8 cellular contexts compared by ENCODE assay signal in the genomic region with DNA sequence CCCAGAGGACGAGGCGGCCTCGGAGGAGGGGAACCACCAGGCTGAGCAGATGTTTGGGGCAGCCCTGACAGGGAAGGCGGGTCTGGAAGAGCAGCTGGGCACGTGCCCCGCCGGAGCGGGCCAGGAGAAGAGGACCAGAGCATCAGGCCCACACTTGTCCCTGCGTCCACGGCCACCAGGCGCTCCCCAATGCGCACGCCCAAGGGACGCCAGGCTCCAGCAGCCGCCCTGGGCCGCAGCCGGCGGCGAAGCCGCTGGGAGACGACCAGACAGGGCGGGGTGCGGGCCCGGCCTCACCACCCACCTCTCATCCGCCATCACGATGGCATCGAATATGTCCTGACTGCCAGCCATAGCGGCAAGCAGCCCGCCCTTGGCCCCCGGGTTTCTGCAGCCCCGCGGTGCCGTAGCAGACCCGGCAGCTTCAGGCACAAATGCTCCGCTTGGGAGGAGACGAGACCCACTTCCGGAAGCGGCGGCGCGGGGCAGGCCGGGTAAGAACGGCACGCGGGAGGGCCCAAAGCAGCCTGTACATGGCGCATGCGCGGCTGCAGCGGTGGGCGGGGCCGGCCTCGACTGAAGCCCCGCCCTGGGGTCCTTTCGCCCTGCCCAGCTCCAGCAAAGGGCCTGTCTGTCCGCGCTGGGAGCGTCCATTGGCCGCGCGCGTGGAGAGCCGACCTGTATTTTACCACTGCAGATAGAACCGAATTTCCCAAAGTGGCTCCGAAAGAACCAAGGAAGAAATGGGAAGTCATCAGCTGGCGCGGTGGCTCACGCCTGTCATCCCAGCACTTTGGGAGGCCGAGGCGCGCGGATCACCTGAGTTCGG. TPM values are rescaled to one million over a fixed set of nuclear protein-coding genes. Genes with fewer than 3 reads are reported as not detected.
A peak's percentile ranks its signal among the peaks of the same experiment; 100 is the strongest.
DNase-seq lines count a peak whose midpoint lies in the region; TF ChIP-seq lines count a peak whose summit lies in the region.

A gene with protein sequence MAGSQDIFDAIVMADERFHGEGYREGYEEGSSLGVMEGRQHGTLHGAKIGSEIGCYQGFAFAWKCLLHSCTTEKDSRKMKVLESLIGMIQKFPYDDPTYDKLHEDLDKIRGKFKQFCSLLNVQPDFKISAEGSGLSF (minus strand): TSS at position 468 of the 829 bp plus-strand sequence. CDS start 114 bp downstream, at position 354.

- peaks cover 6 to 13% of the 10 kb centered on the region in 2 experiments for H3K36me3 ChIP-seq in SK-N-SH (replicated peaks in 1 of 2; ENCODE audit: control insufficient read depth in 1 of 2, insufficient read depth in 2 of 2, low read length in 1 of 2)

- H3K9me2 ChIP-seq in SK-N-SH = no peaks in the 10 kb centered on the region

- TF ChIP-seq POLR2A in NB4 (IDR thresholded peaks at IDR 0.05; ENCODE audit: extremely low read depth, insufficient read length) = peak; percentile 51

- H3F3A ChIP-seq in SK-N-SH (replicated peaks; ENCODE audit: insufficient read depth) = peaks cover 22% of the 10 kb centered on the region

- H3K79me2 ChIP-seq in SK-N-SH (ENCODE audit: insufficient read depth) = peaks cover 33% of the 10 kb centered on the region

- H3K9me3 ChIP-seq in SK-N-SH = no peaks in the 10 kb centered on the region

- TF ChIP-seq EP300 in SK-N-SH (IDR thresholded peaks at IDR 0.05; ENCODE audit: borderline replicate concordance in 1 of 2, low read depth in 1 of 2, low read length in 1 of 2) = no peak

- no peak for TF ChIP-seq RAD21 in SK-N-SH (IDR thresholded peaks at IDR 0.05; ENCODE audit: low read length)

- H2AFZ ChIP-seq in SK-N-SH (ENCODE audit: low read depth) = peak within 1 kb of the TSS; percentile 98

- H3K27me3 ChIP-seq in SK-N-SH (ENCODE audit: insufficient read depth) = no peaks in the 10 kb centered on the region

- DNase-seq in GF-D8 (lab: John Stamatoyannopoulos, UW) (peak; percentile 84), HFF-Myc (ENCODE audit: extremely low read depth, low read depth) (peak; percentile 78), NB4 (ENCODE audit: low read depth) (peak; percentile 96), SK-N-SH (peak; percentile 99), germinal center (ENCODE audit: low spot score) (peak; percentile 96), non-pigmented ciliary epithelial cell (ENCODE audit: low read depth) (peak; percentile 65), substantia nigra (lab: John Stamatoyannopoulos, UW) (peak; percentile 65 to 97 (median 91))
- peak; percentile 94 for DNase-seq in activated naive CD4-positive, alpha-beta T cell treated with anti-CD3 and anti-CD28 coated beads, Interleukin-2, amount 50 U/mL, for 16 hours

- POLR2A ChIA-PET in SK-N-SH (lab: Yijun Ruan, JAX) = interaction anchor here (0.7 to 1.3 kb wide), 5 partner anchors 18 to 231 kb away, joined by 3 to 5 read pairs (median 3); no protein-coding TSS in a partner anchor

- H3K27ac ChIP-seq in SK-N-SH (ENCODE audit: low read depth in 2 of 2, low read length in 1 of 2) = peak within 1 kb of the TSS; percentile 70 to 90; a peak in 3 of 4 replicates
- H3K27ac ChIP-seq in substantia nigra (ENCODE audit: low read depth, low read length, poor library complexity, severe bottlenecking) = peak within 1 kb of the TSS; percentile 83

- CTCF ChIA-PET in SK-N-SH (lab: Yijun Ruan, JAX) = interaction anchor here (0.7 to 4.1 kb wide), 13 partner anchors 9 to 574 kb away, joined by 3 to 30 read pairs (median 3); a partner anchor contains a TSS

- peak within 1 kb of the TSS; percentile 99 for H3K9ac ChIP-seq in SK-N-SH

- 2% methylated on average over 19 of the region's 72 CpGs for WGBS in SK-N-SH (ENCODE audit: low lambda C conversion rate)

- peaks cover 18% of the 10 kb centered on the region for H4K20me1 ChIP-seq in SK-N-SH (ENCODE audit: insufficient read depth)

- peak within 1 kb of the TSS; percentile 85 for H3K4me3 ChIP-seq in HFF-Myc (replicated peaks; ENCODE audit: low read depth, low read length)
- H3K4me3 ChIP-seq in NB4 (ENCODE audit: low read depth, low read length) = peak within 1 kb of the TSS; percentile 94
- H3K4me3 ChIP-seq in SK-N-SH (ENCODE audit: low read depth in 2 of 2, low read length in 1 of 2) = peak within 1 kb of the TSS; percentile 79 to 100

- TF ChIP-seq CTCF in HFF-Myc (IDR thresholded peaks at IDR 0.05; ENCODE audit: low read depth, low read length, missing control alignments) = no peak
- TF ChIP-seq CTCF in NB4 (IDR thresholded peaks at IDR 0.05; ENCODE audit: low read depth, low read length) = no peak
- no peak for TF ChIP-seq CTCF in SK-N-SH (IDR thresholded peaks at IDR 0.05)

- H3K4me1 ChIP-seq in SK-N-SH (ENCODE audit: control insufficient read depth in 1 of 2, insufficient read depth in 2 of 2, low read depth in 1 of 2, low read length in 1 of 2) = peaks cover 6 to 21% of the 10 kb centered on the region in 2 experiments; a peak in 3 of 4 replicates

- H3K4me2 ChIP-seq in SK-N-SH = peak within 1 kb of the TSS; percentile 100

TF ChIP-seq in SK-N-SH, 30 proteins besides CTCF, POLR2A, EP300 and RAD21 (continues in another document):
- TF ChIP-seq RFX5 (IDR thresholded peaks at IDR 0.05; ENCODE audit: low read length) = peak; percentile 20; the same call in 1 of the 2 replicates
- TF ChIP-seq FOXJ3 (CRISPR knock-in tag; IDR thresholded peaks at IDR 0.05) = no peak
- TF ChIP-seq, protein P1, sequence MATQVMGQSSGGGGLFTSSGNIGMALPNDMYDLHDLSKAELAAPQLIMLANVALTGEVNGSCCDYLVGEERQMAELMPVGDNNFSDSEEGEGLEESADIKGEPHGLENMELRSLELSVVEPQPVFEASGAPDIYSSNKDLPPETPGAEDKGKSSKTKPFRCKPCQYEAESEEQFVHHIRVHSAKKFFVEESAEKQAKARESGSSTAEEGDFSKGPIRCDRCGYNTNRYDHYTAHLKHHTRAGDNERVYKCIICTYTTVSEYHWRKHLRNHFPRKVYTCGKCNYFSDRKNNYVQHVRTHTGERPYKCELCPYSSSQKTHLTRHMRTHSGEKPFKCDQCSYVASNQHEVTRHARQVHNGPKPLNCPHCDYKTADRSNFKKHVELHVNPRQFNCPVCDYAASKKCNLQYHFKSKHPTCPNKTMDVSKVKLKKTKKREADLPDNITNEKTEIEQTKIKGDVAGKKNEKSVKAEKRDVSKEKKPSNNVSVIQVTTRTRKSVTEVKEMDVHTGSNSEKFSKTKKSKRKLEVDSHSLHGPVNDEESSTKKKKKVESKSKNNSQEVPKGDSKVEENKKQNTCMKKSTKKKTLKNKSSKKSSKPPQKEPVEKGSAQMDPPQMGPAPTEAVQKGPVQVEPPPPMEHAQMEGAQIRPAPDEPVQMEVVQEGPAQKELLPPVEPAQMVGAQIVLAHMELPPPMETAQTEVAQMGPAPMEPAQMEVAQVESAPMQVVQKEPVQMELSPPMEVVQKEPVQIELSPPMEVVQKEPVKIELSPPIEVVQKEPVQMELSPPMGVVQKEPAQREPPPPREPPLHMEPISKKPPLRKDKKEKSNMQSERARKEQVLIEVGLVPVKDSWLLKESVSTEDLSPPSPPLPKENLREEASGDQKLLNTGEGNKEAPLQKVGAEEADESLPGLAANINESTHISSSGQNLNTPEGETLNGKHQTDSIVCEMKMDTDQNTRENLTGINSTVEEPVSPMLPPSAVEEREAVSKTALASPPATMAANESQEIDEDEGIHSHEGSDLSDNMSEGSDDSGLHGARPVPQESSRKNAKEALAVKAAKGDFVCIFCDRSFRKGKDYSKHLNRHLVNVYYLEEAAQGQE (IDR thresholded peaks at IDR 0.05; ENCODE audit: low read depth, low read length) = no peak
- TF ChIP-seq NFIC (IDR thresholded peaks at IDR 0.05; ENCODE audit: borderline replicate concordance) = no peak
- TF ChIP-seq, protein P2, sequence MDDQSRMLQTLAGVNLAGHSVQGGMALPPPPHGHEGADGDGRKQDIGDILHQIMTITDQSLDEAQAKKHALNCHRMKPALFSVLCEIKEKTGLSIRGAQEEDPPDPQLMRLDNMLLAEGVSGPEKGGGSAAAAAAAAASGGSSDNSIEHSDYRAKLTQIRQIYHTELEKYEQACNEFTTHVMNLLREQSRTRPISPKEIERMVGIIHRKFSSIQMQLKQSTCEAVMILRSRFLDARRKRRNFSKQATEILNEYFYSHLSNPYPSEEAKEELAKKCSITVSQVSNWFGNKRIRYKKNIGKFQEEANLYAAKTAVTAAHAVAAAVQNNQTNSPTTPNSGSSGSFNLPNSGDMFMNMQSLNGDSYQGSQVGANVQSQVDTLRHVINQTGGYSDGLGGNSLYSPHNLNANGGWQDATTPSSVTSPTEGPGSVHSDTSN (IDR thresholded peaks at IDR 0.05) = peak; percentile 30
- TF ChIP-seq, protein P3, sequence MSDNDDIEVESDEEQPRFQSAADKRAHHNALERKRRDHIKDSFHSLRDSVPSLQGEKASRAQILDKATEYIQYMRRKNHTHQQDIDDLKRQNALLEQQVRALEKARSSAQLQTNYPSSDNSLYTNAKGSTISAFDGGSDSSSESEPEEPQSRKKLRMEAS (IDR thresholded peaks at IDR 0.05; ENCODE audit: low read depth) = peak; percentile 58; the same call in 1 of the 2 replicates
- peak; percentile 89 for TF ChIP-seq NRF1 (IDR thresholded peaks at IDR 0.05; ENCODE audit: low read depth, low read length)
- TF ChIP-seq, protein P4, sequence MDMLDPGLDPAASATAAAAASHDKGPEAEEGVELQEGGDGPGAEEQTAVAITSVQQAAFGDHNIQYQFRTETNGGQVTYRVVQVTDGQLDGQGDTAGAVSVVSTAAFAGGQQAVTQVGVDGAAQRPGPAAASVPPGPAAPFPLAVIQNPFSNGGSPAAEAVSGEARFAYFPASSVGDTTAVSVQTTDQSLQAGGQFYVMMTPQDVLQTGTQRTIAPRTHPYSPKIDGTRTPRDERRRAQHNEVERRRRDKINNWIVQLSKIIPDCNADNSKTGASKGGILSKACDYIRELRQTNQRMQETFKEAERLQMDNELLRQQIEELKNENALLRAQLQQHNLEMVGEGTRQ (IDR thresholded peaks at IDR 0.05; ENCODE audit: borderline replicate concordance, low read depth, low read length) = no peak
- TF ChIP-seq, protein P5, sequence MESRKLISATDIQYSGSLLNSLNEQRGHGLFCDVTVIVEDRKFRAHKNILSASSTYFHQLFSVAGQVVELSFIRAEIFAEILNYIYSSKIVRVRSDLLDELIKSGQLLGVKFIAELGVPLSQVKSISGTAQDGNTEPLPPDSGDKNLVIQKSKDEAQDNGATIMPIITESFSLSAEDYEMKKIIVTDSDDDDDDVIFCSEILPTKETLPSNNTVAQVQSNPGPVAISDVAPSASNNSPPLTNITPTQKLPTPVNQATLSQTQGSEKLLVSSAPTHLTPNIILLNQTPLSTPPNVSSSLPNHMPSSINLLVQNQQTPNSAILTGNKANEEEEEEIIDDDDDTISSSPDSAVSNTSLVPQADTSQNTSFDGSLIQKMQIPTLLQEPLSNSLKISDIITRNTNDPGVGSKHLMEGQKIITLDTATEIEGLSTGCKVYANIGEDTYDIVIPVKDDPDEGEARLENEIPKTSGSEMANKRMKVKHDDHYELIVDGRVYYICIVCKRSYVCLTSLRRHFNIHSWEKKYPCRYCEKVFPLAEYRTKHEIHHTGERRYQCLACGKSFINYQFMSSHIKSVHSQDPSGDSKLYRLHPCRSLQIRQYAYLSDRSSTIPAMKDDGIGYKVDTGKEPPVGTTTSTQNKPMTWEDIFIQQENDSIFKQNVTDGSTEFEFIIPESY (IDR thresholded peaks at IDR 0.05; ENCODE audit: borderline replicate concordance, low read depth) = peak; percentile 64; the same call in 1 of the 2 replicates

RNA-seq across cellular contexts. Expression of the gene that starts here (rescaled TPM):
- polyA plus RNA-seq in SK-N-SH (2012; rRNA removed) = 30.8 and 33.1 TPM in 2 replicates
- 27.2 and 30.5 TPM in 2 replicates for polyA plus RNA-seq in SK-N-SH (2012; cell fraction: cytosol; rRNA removed)
- polyA plus RNA-seq in SK-N-SH (2012; cell fraction: nucleus; rRNA removed) = 93.5 and 102 TPM in 2 replicates

Comparison
In these comparisons a context has a peak if more than half of its experiments do, and no peak if none do; other contexts are left out.
1. Peak in every context shown above with its lines: DNase-seq, H3K4me3 ChIP-seq and H3K27ac ChIP-seq.